In the genomic region with DNA sequence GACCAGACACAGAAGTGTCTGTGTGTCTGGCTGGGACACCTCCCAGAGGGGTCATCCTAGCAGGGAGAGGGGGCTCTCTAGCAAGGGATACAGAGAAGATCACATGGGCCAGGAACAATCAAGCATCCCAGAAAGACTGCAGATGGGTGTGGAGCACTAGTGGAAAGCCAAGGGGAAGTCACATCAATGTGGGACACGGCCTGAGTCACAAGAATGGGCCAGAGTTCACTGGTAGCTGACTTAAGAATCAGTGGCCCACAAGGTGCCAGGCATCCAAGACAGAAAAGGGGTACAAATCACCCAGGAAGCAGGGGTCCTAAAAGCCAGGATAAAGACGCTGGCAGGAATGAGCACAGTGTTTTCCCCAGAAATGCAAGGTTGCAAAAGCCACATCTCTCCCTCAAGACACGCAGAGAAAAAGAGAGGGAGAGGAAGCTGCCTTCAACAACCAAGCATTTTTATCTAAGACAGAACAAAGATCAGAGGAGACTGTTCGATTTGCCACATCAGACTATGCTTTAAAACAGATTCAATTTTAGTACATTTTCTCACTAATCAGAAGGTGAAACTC, we compare ENCODE assay signal across 1 cellular context.
TF ChIP-seq lines count a peak whose summit lies in the region.

No MANE protein-coding gene starts in this region.

TF ChIP-seq in WTC11, 78 proteins besides CTCF, POLR2A, EP300 and RAD21 (continued from another document):
- TF ChIP-seq, protein P1, sequence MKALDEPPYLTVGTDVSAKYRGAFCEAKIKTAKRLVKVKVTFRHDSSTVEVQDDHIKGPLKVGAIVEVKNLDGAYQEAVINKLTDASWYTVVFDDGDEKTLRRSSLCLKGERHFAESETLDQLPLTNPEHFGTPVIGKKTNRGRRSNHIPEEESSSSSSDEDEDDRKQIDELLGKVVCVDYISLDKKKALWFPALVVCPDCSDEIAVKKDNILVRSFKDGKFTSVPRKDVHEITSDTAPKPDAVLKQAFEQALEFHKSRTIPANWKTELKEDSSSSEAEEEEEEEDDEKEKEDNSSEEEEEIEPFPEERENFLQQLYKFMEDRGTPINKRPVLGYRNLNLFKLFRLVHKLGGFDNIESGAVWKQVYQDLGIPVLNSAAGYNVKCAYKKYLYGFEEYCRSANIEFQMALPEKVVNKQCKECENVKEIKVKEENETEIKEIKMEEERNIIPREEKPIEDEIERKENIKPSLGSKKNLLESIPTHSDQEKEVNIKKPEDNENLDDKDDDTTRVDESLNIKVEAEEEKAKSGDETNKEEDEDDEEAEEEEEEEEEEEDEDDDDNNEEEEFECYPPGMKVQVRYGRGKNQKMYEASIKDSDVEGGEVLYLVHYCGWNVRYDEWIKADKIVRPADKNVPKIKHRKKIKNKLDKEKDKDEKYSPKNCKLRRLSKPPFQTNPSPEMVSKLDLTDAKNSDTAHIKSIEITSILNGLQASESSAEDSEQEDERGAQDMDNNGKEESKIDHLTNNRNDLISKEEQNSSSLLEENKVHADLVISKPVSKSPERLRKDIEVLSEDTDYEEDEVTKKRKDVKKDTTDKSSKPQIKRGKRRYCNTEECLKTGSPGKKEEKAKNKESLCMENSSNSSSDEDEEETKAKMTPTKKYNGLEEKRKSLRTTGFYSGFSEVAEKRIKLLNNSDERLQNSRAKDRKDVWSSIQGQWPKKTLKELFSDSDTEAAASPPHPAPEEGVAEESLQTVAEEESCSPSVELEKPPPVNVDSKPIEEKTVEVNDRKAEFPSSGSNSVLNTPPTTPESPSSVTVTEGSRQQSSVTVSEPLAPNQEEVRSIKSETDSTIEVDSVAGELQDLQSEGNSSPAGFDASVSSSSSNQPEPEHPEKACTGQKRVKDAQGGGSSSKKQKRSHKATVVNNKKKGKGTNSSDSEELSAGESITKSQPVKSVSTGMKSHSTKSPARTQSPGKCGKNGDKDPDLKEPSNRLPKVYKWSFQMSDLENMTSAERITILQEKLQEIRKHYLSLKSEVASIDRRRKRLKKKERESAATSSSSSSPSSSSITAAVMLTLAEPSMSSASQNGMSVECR (CRISPR knock-in tag; IDR thresholded peaks at IDR 0.05; ENCODE audit: borderline replicate concordance), result no peak
- TF ChIP-seq, protein P2, sequence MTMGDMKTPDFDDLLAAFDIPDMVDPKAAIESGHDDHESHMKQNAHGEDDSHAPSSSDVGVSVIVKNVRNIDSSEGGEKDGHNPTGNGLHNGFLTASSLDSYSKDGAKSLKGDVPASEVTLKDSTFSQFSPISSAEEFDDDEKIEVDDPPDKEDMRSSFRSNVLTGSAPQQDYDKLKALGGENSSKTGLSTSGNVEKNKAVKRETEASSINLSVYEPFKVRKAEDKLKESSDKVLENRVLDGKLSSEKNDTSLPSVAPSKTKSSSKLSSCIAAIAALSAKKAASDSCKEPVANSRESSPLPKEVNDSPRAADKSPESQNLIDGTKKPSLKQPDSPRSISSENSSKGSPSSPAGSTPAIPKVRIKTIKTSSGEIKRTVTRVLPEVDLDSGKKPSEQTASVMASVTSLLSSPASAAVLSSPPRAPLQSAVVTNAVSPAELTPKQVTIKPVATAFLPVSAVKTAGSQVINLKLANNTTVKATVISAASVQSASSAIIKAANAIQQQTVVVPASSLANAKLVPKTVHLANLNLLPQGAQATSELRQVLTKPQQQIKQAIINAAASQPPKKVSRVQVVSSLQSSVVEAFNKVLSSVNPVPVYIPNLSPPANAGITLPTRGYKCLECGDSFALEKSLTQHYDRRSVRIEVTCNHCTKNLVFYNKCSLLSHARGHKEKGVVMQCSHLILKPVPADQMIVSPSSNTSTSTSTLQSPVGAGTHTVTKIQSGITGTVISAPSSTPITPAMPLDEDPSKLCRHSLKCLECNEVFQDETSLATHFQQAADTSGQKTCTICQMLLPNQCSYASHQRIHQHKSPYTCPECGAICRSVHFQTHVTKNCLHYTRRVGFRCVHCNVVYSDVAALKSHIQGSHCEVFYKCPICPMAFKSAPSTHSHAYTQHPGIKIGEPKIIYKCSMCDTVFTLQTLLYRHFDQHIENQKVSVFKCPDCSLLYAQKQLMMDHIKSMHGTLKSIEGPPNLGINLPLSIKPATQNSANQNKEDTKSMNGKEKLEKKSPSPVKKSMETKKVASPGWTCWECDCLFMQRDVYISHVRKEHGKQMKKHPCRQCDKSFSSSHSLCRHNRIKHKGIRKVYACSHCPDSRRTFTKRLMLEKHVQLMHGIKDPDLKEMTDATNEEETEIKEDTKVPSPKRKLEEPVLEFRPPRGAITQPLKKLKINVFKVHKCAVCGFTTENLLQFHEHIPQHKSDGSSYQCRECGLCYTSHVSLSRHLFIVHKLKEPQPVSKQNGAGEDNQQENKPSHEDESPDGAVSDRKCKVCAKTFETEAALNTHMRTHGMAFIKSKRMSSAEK (CRISPR knock-in tag; IDR thresholded peaks at IDR 0.05; ENCODE audit: borderline replicate concordance), result no peak
- no peak for TF ChIP-seq NR2C2 (CRISPR knock-in tag; IDR thresholded peaks at IDR 0.05)
- no peak for TF ChIP-seq FOXP1 (CRISPR knock-in tag; IDR thresholded peaks at IDR 0.05; ENCODE audit: borderline replicate concordance)
- TF ChIP-seq JUN (CRISPR knock-in tag; IDR thresholded peaks at IDR 0.05), result no peak
- TF ChIP-seq IRF2 (CRISPR knock-in tag; IDR thresholded peaks at IDR 0.05; ENCODE audit: borderline replicate concordance, low read depth), result no peak
TF ChIP-seq in WTC11: peak in this region for 0.
